Comparison of ENCODE assay signal across 16 cellular contexts in genomic region chr3:170725285-170725731, GRCh38.
A peak's percentile ranks its signal among the peaks of the same experiment; 100 is the strongest.
DNase-seq lines count a peak whose midpoint lies in the region; ATAC-seq, FAIRE-seq and TF ChIP-seq lines count a peak whose summit lies in the region.
"Had no signal": no experiment of that assay in that cellular context is flagged by ENCODE, and none has a peak within 500 bp of the region (broad histone marks: within the 10 kb centered on the region; RNA-seq: fewer than 3 reads in every experiment).

No MANE protein-coding gene starts in this region.

- H3K27me3 ChIP-seq in ACC112 (ENCODE audit: insufficient read depth, low read length) = no peaks in the 10 kb centered on the region
- H3K27me3 ChIP-seq in right atrium auricular region = no peaks in the 10 kb centered on the region
- no peaks in the 10 kb centered on the region for H3K27me3 ChIP-seq in gastrocnemius medialis
- H3K27me3 ChIP-seq in H9 (ENCODE audit: insufficient read depth, low read length) = no peaks in the 10 kb centered on the region
- no peaks in the 10 kb centered on the region for H3K27me3 ChIP-seq in naive thymus-derived CD4-positive, alpha-beta T cell (ENCODE audit: control insufficient read depth in 2 of 2, insufficient read depth in 2 of 2, low read length in 2 of 2)
- H3K27me3 ChIP-seq: ovary had no signal

- no peak overlapping the region for H2BK15ac ChIP-seq in H9 (ENCODE audit: low read depth, low read length)

- no peak overlapping the region for H2BK120ac ChIP-seq in H9 (ENCODE audit: low read depth, low read length, poor library complexity, severe bottlenecking)

- H3K9ac ChIP-seq in H9 (ENCODE audit: extremely low read depth, insufficient read length, low read length) = no peak overlapping the region

- no peak overlapping the region for H4K8ac ChIP-seq in H9 (replicated peaks; ENCODE audit: insufficient read length, low read depth, low read length)

- H3K9me3 ChIP-seq in right atrium auricular region (no peaks in the 10 kb centered on the region), gastrocnemius medialis (no peaks in the 10 kb centered on the region), H9 (ENCODE audit: control insufficient read depth, low read depth, low read length) (no peaks in the 10 kb centered on the region)
- no peaks in the 10 kb centered on the region for H3K9me3 ChIP-seq in naive thymus-derived CD4-positive, alpha-beta T cell (ENCODE audit: control insufficient read depth in 2 of 3, low read length in 3 of 3)
- H3K9me3 ChIP-seq: Caco-2, ovary had no signal

- no peak overlapping the region for H2AFZ ChIP-seq in ACC112 (ENCODE audit: low read length, unreplicated experiment)
- H2AFZ ChIP-seq in H9 (ENCODE audit: low read length) = no peak overlapping the region

- no peaks in the 10 kb centered on the region for H4K20me1 ChIP-seq in H9 (ENCODE audit: control insufficient read depth, insufficient read depth, insufficient read length)

- no peak for FAIRE-seq in HTR-8/SVneo (lab: Jason Lieb, UNC)
- FAIRE-seq: GM12878 had no signal

- intact Hi-C loops in gastrocnemius medialis (cut with DNase I; ENCODE audit: low total_unique reads) = no loop called here
- intact Hi-C loops in naive thymus-derived CD4-positive, alpha-beta T cell (cut with micrococcal nuclease) = no loop called here

- no peak overlapping the region for H2BK5ac ChIP-seq in H9 (ENCODE audit: insufficient read length, low read length)

- no peak overlapping the region for H2BK12ac ChIP-seq in H9 (ENCODE audit: insufficient read length, low read depth, low read length)

- no CpG with 5 or more reads among the region's 2 CpGs for WGBS in H9 (ENCODE audit: extremely low coverage, insufficient read length, low lambda C conversion rate)

- H3K4me3 ChIP-seq in ACC112 (ENCODE audit: low read depth, low read length) (no peak overlapping the region), right atrium auricular region (no peak overlapping the region), gastrocnemius medialis (no peak overlapping the region)
- no peak overlapping the region for H3K4me3 ChIP-seq in naive thymus-derived CD4-positive, alpha-beta T cell (ENCODE audit: low read length)
- H3K4me3 ChIP-seq: GM12878, ovary had no signal

- ATAC-seq in gastrocnemius medialis = no peak
- no peak for ATAC-seq in naive thymus-derived CD4-positive, alpha-beta T cell
- ATAC-seq: GM12878 had no signal

- H3K23me2 ChIP-seq in H9 (ENCODE audit: insufficient read length, low read depth, low read length, poor library complexity, severe bottlenecking) = no peaks in the 10 kb centered on the region

- no peak overlapping the region for H4K91ac ChIP-seq in H9 (ENCODE audit: insufficient read length, low read depth, low read length)

- in situ Hi-C loops in gastrocnemius medialis (cut with MboI; ENCODE audit: low sequenced_read_pairs in 4 of 4) = no loop called here

- TF ChIP-seq CTCF in right atrium auricular region (IDR thresholded peaks at IDR 0.05) (no peak), gastrocnemius medialis (IDR thresholded peaks at IDR 0.05 in 4 of 5, conservative IDR thresholded peaks at IDR 0.05 in 1 of 5) (no peak), H9 (conservative IDR thresholded peaks at IDR 0.05) (no peak)

- H3K4me2 ChIP-seq in H9 (ENCODE audit: insufficient read depth, insufficient read length, low read length) = no peak overlapping the region

- CTCF ChIA-PET in naive thymus-derived CD4-positive, alpha-beta T cell (lab: Charles Lee) = interaction anchor here (0.9 kb wide), 1 partner anchor 8 kb away, joined by 3 read pairs; no protein-coding TSS in a partner anchor

- H3K23ac ChIP-seq in H9 (ENCODE audit: insufficient read length, low read depth, low read length) = no peak overlapping the region

- H3K4me1 ChIP-seq in ACC112 (ENCODE audit: control insufficient read depth, insufficient read depth, low read length, unreplicated experiment) (peaks cover 65% of the 10 kb centered on the region), right atrium auricular region (no peaks in the 10 kb centered on the region), gastrocnemius medialis (no peaks in the 10 kb centered on the region), H9 (ENCODE audit: insufficient read depth, low read length) (no peaks in the 10 kb centered on the region)
- no peaks in the 10 kb centered on the region for H3K4me1 ChIP-seq in naive thymus-derived CD4-positive, alpha-beta T cell (ENCODE audit: control insufficient read depth in 2 of 2, insufficient read depth in 2 of 2, low read length in 2 of 2)

- no peaks in the 10 kb centered on the region for H3K9me3 Mint-ChIP-seq in H9
- H3K9me3 Mint-ChIP-seq in naive thymus-derived CD4-positive, alpha-beta T cell = no peaks in the 10 kb centered on the region

- no peak overlapping the region for H2AK5ac ChIP-seq in H9 (ENCODE audit: insufficient read length, low read length)

- no peak overlapping the region for H3K4me3 Mint-ChIP-seq in H9
- H3K4me3 Mint-ChIP-seq in naive thymus-derived CD4-positive, alpha-beta T cell = no peak overlapping the region

- peaks cover 0 to 11% of the 10 kb centered on the region in 2 experiments; a peak in 2 of 4 replicates for H3K4me1 Mint-ChIP-seq in H9
- H3K4me1 Mint-ChIP-seq in naive thymus-derived CD4-positive, alpha-beta T cell = no peaks in the 10 kb centered on the region

- no peak overlapping the region for H2BK20ac ChIP-seq in H9 (ENCODE audit: low read depth, low read length, poor library complexity, severe bottlenecking)

- no peak overlapping the region for H3K56ac ChIP-seq in H9 (ENCODE audit: insufficient read length, low read depth, low read length)

- H3K18ac ChIP-seq in H9 (ENCODE audit: insufficient read length, low read depth, low read length) = no peak overlapping the region

- TF ChIP-seq POLR2A in gastrocnemius medialis (IDR thresholded peaks at IDR 0.05) = no peak

- H3K14ac ChIP-seq in H9 (ENCODE audit: insufficient read depth, low read length) = no peak overlapping the region

- H3K79me1 ChIP-seq in H9 (ENCODE audit: insufficient read depth, low read depth, low read length, poor library complexity, severe bottlenecking) = no peaks in the 10 kb centered on the region

- H3K79me2 ChIP-seq in ACC112 (ENCODE audit: control insufficient read depth, insufficient read depth, low read length, unreplicated experiment) (peaks cover 24% of the 10 kb centered on the region), H9 (ENCODE audit: insufficient read depth, low read length) (no peaks in the 10 kb centered on the region)

- no peak overlapping the region for H3T11ph ChIP-seq in H9 (ENCODE audit: low read length)

- H3K4ac ChIP-seq in H9 (ENCODE audit: low read depth, low read length) = no peak overlapping the region

- no peak overlapping the region for H4K5ac ChIP-seq in H9 (ENCODE audit: insufficient read length, low read depth, low read length)

- H3K27me3 Mint-ChIP-seq in H9 (ENCODE audit: low read depth) = no peaks in the 10 kb centered on the region
- H3K27me3 Mint-ChIP-seq in naive thymus-derived CD4-positive, alpha-beta T cell = peaks cover 4 to 12% (median 7%) of the 10 kb centered on the region in 5 donors

- DNase-seq in MV-4-11 (lab: John Stamatoyannopoulos, UW) (peak; percentile 48), caudate nucleus (lab: John Stamatoyannopoulos, UW) (no peak), right atrium auricular region (ENCODE audit: low spot score) (no peak), gastrocnemius medialis (no peak), H9 (no peak), HTR-8/SVneo (ENCODE audit: insufficient read length, low spot score) (no peak)
- no peak for DNase-seq in naive thymus-derived CD4-positive, alpha-beta T cell
- DNase-seq: activated gamma-delta T cell; Caco-2; effector CD4-positive, alpha-beta T cell; glutamatergic neuron; NCI-H526; stimulated activated naive CD4-positive, alpha-beta T cell treated with Interleukin-2 at 50 U/mL for 16 hours had no signal

- POLR2A ChIA-PET in naive thymus-derived CD4-positive, alpha-beta T cell (lab: Charles Lee) = no interaction called here

- 0 out of 2 replicates have a peak, but pooled peaks cover 6% of the 10 kb centered on the region for H3K36me3 ChIP-seq in ACC112 (ENCODE audit: insufficient read depth, low read length)
- H3K36me3 ChIP-seq in right atrium auricular region = no peaks in the 10 kb centered on the region
- no peaks in the 10 kb centered on the region for H3K36me3 ChIP-seq in gastrocnemius medialis
- no peaks in the 10 kb centered on the region for H3K36me3 ChIP-seq in naive thymus-derived CD4-positive, alpha-beta T cell (ENCODE audit: control insufficient read depth in 2 of 3, insufficient read depth in 3 of 3, low read length in 3 of 3)
- H3K36me3 ChIP-seq: ovary had no signal

- H3K27ac Mint-ChIP-seq in H9 = no peak overlapping the region
- no peak overlapping the region for H3K27ac Mint-ChIP-seq in naive thymus-derived CD4-positive, alpha-beta T cell

- no peaks in the 10 kb centered on the region for H3K36me3 Mint-ChIP-seq in H9 (ENCODE audit: insufficient read depth in 1 of 3, low read depth in 3 of 3)
- H3K36me3 Mint-ChIP-seq in naive thymus-derived CD4-positive, alpha-beta T cell = no peaks in the 10 kb centered on the region

- H3K27ac ChIP-seq in ACC112 (ENCODE audit: low read depth, low read length) = peak overlapping the region; percentile 99
- H3K27ac ChIP-seq in caudate nucleus (ENCODE audit: low read depth, low read length) = peak overlapping the region; percentile 6
- H3K27ac ChIP-seq in right atrium auricular region = peak overlapping the region; percentile 8 to 62
- peak overlapping the region in 1 of 4 donors; percentile 23 for H3K27ac ChIP-seq in gastrocnemius medialis
- H3K27ac ChIP-seq in H9 (ENCODE audit: insufficient read length, low read depth, low read length) = no peak overlapping the region
- no peak overlapping the region for H3K27ac ChIP-seq in naive thymus-derived CD4-positive, alpha-beta T cell (ENCODE audit: low read depth, low read length)

Comparison
In these comparisons a context has a peak if more than half of its experiments do, and no peak if none do; other contexts are left out.
1. H3K27ac ChIP-seq: peak in ACC112 (single experiment), caudate nucleus (single experiment) and right atrium auricular region (2 of 2); none in H9 (single experiment) and naive thymus-derived CD4-positive, alpha-beta T cell (single experiment).